In genomic region chr10:133117036-133117687, GRCh38 we compare ENCODE assay signal across 25 cellular contexts. TPM values are rescaled to one million over a fixed set of nuclear protein-coding genes. Genes with fewer than 3 reads are reported as not detected.
DNase-seq lines count a peak whose midpoint lies in the region; ATAC-seq and TF ChIP-seq lines count a peak whose summit lies in the region.
"Had no signal": no experiment of that assay in that cellular context is flagged by ENCODE, and none has a peak within 500 bp of the region (broad histone marks: within the 10 kb centered on the region; RNA-seq: fewer than 3 reads in every experiment).

No MANE protein-coding gene starts in this region.

- peak overlapping the region; percentile 71 for H2BK15ac ChIP-seq in neuronal stem cell (ENCODE audit: low read length)

- H3K4me3 Mint-ChIP-seq in activated naive CD8-positive, alpha-beta T cell treated with anti-CD3 and anti-CD28 coated beads, Interleukin-2, amount 50 U/mL, for 24 hours = no peak overlapping the region
- H3K4me3 Mint-ChIP-seq: CD4-positive, alpha-beta memory T cell had no signal

- no peak for DNase-seq in heart right ventricle
- DNase-seq in Right ventricle myocardium superior = no peak
- DNase-seq in activated naive CD8-positive, alpha-beta T cell treated with anti-CD3 and anti-CD28 coated beads, Interleukin-2, amount 50 U/mL, for 24 hours = no peak
- no peak for DNase-seq in neuronal stem cell (ENCODE audit: low spot score)
- DNase-seq in spleen = peak; percentile 59
- DNase-seq in anterior cingulate cortex (lab: John Stamatoyannopoulos, UW) = no peak
- DNase-seq in DMS 273 treated with DMSO at 0.1 percent for 48 hours (lab: John Stamatoyannopoulos, UW) = no peak
- DNase-seq: AML-193; CD4-positive, alpha-beta memory T cell; COR-L47; NCI-H1048; NCI-H1417; NCI-H1694 treated with DMSO at 0.1 percent for 48 hours; NCI-H2081; NCI-H2227 treated with DMSO at 0.1 percent for 48 hours; NCI-H526 treated with DMSO at 0.1 percent for 48 hours; PC-9; SHP77 had no signal

- H3K27ac Mint-ChIP-seq in activated naive CD8-positive, alpha-beta T cell treated with anti-CD3 and anti-CD28 coated beads, Interleukin-2, amount 50 U/mL, for 24 hours = no peak overlapping the region
- H3K27ac Mint-ChIP-seq: CD4-positive, alpha-beta memory T cell had no signal

- no peaks in the 10 kb centered on the region for H3K27me3 Mint-ChIP-seq in activated naive CD8-positive, alpha-beta T cell treated with anti-CD3 and anti-CD28 coated beads, Interleukin-2, amount 50 U/mL, for 24 hours
- H3K27me3 Mint-ChIP-seq: CD4-positive, alpha-beta memory T cell had no signal

- no peak overlapping the region for H4K8ac ChIP-seq in neuronal stem cell (ENCODE audit: low read depth, low read length)

- intact Hi-C loops in heart right ventricle (cut with DNase I) (no loop called here), Right ventricle myocardium superior (cut with DNase I) (no loop called here), spleen (cut with DNase I; ENCODE audit: low total_unique reads) (no loop called here)

- peak overlapping the region in 7 of 10 donors; percentile 41 to 79 (median 49) for H3K27ac ChIP-seq in heart right ventricle
- H3K27ac ChIP-seq in neuronal stem cell (replicated peaks; ENCODE audit: low read length) = no peak overlapping the region
- no peak overlapping the region for H3K27ac ChIP-seq in spleen
- H3K27ac ChIP-seq: A549; BLaER1 treated with 17β-estradiol and CSF1 and Interleukin-3, amounts not matched to agents 10 nM and 100 nM; HL-60; PC-9 had no signal

- H3K18ac ChIP-seq in neuronal stem cell (ENCODE audit: low read length) = peak overlapping the region; percentile 51

- ATAC-seq in heart right ventricle (peak in 1 of 8 donors; percentile 14), Right ventricle myocardium superior (ENCODE audit: poor library complexity) (no peak)
- peak; percentile 31 for ATAC-seq in activated naive CD8-positive, alpha-beta T cell treated with anti-CD3 and anti-CD28 coated beads, Interleukin-2, amount 50 U/mL, for 24 hours
- ATAC-seq: A549 had no signal

- H3K4ac ChIP-seq in neuronal stem cell (ENCODE audit: low read length) = no peak overlapping the region

- no peak overlapping the region for H2AFZ ChIP-seq in neuronal stem cell (ENCODE audit: low read length)
- H2AFZ ChIP-seq: PC-9 had no signal

- H2BK12ac ChIP-seq in neuronal stem cell (ENCODE audit: low read length) = peak overlapping the region; percentile 73

- no peak overlapping the region for H4K91ac ChIP-seq in neuronal stem cell (ENCODE audit: low read depth, low read length, poor library complexity)

- no peak overlapping the region for H2BK5ac ChIP-seq in neuronal stem cell (ENCODE audit: low read length)

- H3K23ac ChIP-seq in neuronal stem cell (ENCODE audit: low read depth, low read length, poor library complexity) = no peak overlapping the region

- H2BK120ac ChIP-seq in neuronal stem cell (ENCODE audit: low read depth, low read length) = no peak overlapping the region

- H3K9me3 ChIP-seq in heart right ventricle (peaks cover 0 to 19% (median 8%) of the 10 kb centered on the region in 11 donors), neuronal stem cell (replicated peaks in 1 of 2; ENCODE audit: control insufficient read depth in 2 of 2, insufficient read depth in 1 of 2, low read depth in 1 of 2, low read length in 2 of 2) (peaks cover 0 to 11% of the 10 kb centered on the region in 2 donors), spleen (peaks cover 0 to 32% (median 23%) of the 10 kb centered on the region in 8 donors)
- H3K9me3 ChIP-seq: A549 had no signal

- no peaks in the 10 kb centered on the region for H3K9me3 Mint-ChIP-seq in activated naive CD8-positive, alpha-beta T cell treated with anti-CD3 and anti-CD28 coated beads, Interleukin-2, amount 50 U/mL, for 24 hours

- H3K4me3 ChIP-seq in heart right ventricle = no peak overlapping the region
- no peak overlapping the region for H3K4me3 ChIP-seq in neuronal stem cell (ENCODE audit: low read length in 2 of 2)
- no peak overlapping the region for H3K4me3 ChIP-seq in spleen
- H3K4me3 ChIP-seq: A549; BLaER1 treated with 17β-estradiol and CSF1 and Interleukin-3, amounts not matched to agents 10 nM and 100 nM; PC-9 had no signal

- TF ChIP-seq POLR2A in spleen (IDR thresholded peaks at IDR 0.05) = no peak

- no peaks in the 10 kb centered on the region for H3K4me1 Mint-ChIP-seq in activated naive CD8-positive, alpha-beta T cell treated with anti-CD3 and anti-CD28 coated beads, Interleukin-2, amount 50 U/mL, for 24 hours
- H3K4me1 Mint-ChIP-seq: CD4-positive, alpha-beta memory T cell had no signal

- H3K4me2 ChIP-seq in neuronal stem cell (ENCODE audit: insufficient read depth, low read length, poor library complexity, severe bottlenecking) = no peak overlapping the region
- H3K4me2 ChIP-seq: A549; BLaER1 treated with 17β-estradiol and CSF1 and Interleukin-3, amounts not matched to agents 10 nM and 100 nM; PC-9 had no signal

- no peak for TF ChIP-seq CTCF in heart right ventricle (IDR thresholded peaks at IDR 0.05)
- TF ChIP-seq CTCF in spleen (IDR thresholded peaks at IDR 0.05 in 8 of 11, conservative IDR thresholded peaks at IDR 0.05 in 3 of 11) = no peak

- H3K14ac ChIP-seq in neuronal stem cell (ENCODE audit: low read length) = peak overlapping the region; percentile 99

- peaks cover 3% of the 10 kb centered on the region for H3K79me1 ChIP-seq in neuronal stem cell (ENCODE audit: low read depth, low read length)

- peak overlapping the region; percentile 79 for H2AK5ac ChIP-seq in neuronal stem cell (ENCODE audit: low read depth, low read length)

- H3K4me1 ChIP-seq in heart right ventricle (peaks cover 0 to 6% (median 0%) of the 10 kb centered on the region in 9 donors), neuronal stem cell (ENCODE audit: control insufficient read depth in 2 of 2, insufficient read depth in 1 of 2, low read depth in 1 of 2, low read length in 2 of 2) (peaks cover 0 to 4% of the 10 kb centered on the region in 2 donors), spleen (no peaks in the 10 kb centered on the region)
- H3K4me1 ChIP-seq: A549 had no signal

- H3K36me3 ChIP-seq in heart right ventricle = no peaks in the 10 kb centered on the region
- no peaks in the 10 kb centered on the region for H3K36me3 ChIP-seq in neuronal stem cell (replicated peaks in 1 of 2; ENCODE audit: control insufficient read depth in 2 of 2, insufficient read depth in 2 of 2, low read length in 2 of 2)
- no peaks in the 10 kb centered on the region for H3K36me3 ChIP-seq in spleen
- H3K36me3 ChIP-seq: BLaER1 treated with 17β-estradiol and CSF1 and Interleukin-3, amounts not matched to agents 10 nM and 100 nM had no signal

- 85 to 95% methylated on average over 21 of the region's 21 CpGs for WGBS in heart right ventricle, 2 donors
- no CpG with 5 or more reads among the region's 21 CpGs for WGBS in neuronal stem cell (ENCODE audit: extremely low coverage in 2 of 2, insufficient read length in 2 of 2, insufficient replicate concordance in 1 of 2), 2 donors
- WGBS in spleen, 5 donors = 87 to 95% (median 88%) methylated on average over 12 to 21 of the region's 21 CpGs

- H3K27me3 ChIP-seq in heart right ventricle (peaks cover 0 to 13% (median 0%) of the 10 kb centered on the region in 7 donors), neuronal stem cell (ENCODE audit: control insufficient read depth in 3 of 3, insufficient read depth in 3 of 3, low read depth in 1 of 3, low read length in 3 of 3) (peaks cover 0 to 8% (median 0%) of the 10 kb centered on the region in 3 experiments), spleen (replicated peaks in 1 of 7) (peaks cover 0 to 21% (median 0%) of the 10 kb centered on the region in 7 donors)
- H3K27me3 ChIP-seq: BLaER1 treated with 17β-estradiol and CSF1 and Interleukin-3, amounts not matched to agents 10 nM and 100 nM had no signal

- no peaks in the 10 kb centered on the region for H3K36me3 Mint-ChIP-seq in activated naive CD8-positive, alpha-beta T cell treated with anti-CD3 and anti-CD28 coated beads, Interleukin-2, amount 50 U/mL, for 24 hours (ENCODE audit: low read depth)
- H3K36me3 Mint-ChIP-seq: CD4-positive, alpha-beta memory T cell had no signal

- H3K9ac ChIP-seq in neuronal stem cell (ENCODE audit: low read depth, low read length, poor library complexity) = no peak overlapping the region
- H3K9ac ChIP-seq: BLaER1 treated with 17β-estradiol and CSF1 and Interleukin-3, amounts not matched to agents 10 nM and 100 nM had no signal

RNA-seq across cellular contexts. Expression of gene ADGRA1, which starts 29.4 kb away (rescaled TPM):
- total RNA-seq in heart right ventricle (under 1 TPM in 5 of 10 donors, not detected in 5; 0.09 to 0.21 (median 0.11) TPM), Right ventricle myocardium superior (not detected), spleen (under 1 TPM in 2 of 7 donors, not detected in 5; 0.26 to 0.34 TPM)
- polyA plus RNA-seq in heart right ventricle (under 1 TPM in 1 of 2 donors, not detected in 1; under 0.01 TPM), spleen (under 1 TPM in 2 of 3 donors, not detected in 1; 0.02 to 0.13 TPM)
- 0.08 TPM for polyA plus RNA-seq in neuronal stem cell (2013, experiment 1 of 2)
- polyA plus RNA-seq in neuronal stem cell (2013, experiment 2 of 2) = 0.07 TPM
- total RNA-seq: CD4-positive, alpha-beta memory T cell; H4; NCI-H460; PC-9; RPMI7951; SK-MEL-5 had no signal
- polyA plus RNA-seq: A549; CD4-positive, alpha-beta memory T cell had no signal

RNA-seq across cellular contexts. Expression of gene KNDC1, which starts 42.9 kb away (rescaled TPM):
- total RNA-seq in heart right ventricle (under 1 TPM in 8 of 10 donors, not detected in 2; 0.04 to 0.88 (median 0.20) TPM), Right ventricle myocardium superior (not detected), spleen (1 to 10 TPM in 5 of 7 donors, under 1 TPM in 2; 0.32 to 3.5 (median 2.5) TPM)
- polyA plus RNA-seq in heart right ventricle (under 1 TPM in 1 of 2 donors, not detected in 1; 0.07 TPM), spleen (under 1 TPM; 0.05 to 0.43 (median 0.29) TPM)
- 6.4 TPM for polyA plus RNA-seq in neuronal stem cell (2013, experiment 1 of 2)
- polyA plus RNA-seq in neuronal stem cell (2013, experiment 2 of 2) = 6.1 TPM
- total RNA-seq: RPMI7951 had no signal

Comparison
In these comparisons a context has a peak if more than half of its experiments do, and no peak if none do; other contexts are left out.
1. H3K27ac ChIP-seq: peak in heart right ventricle (7 of 10); none in neuronal stem cell (single experiment) and spleen (0 of 8).